In genomic region chr5:60196382-60197113, GRCh38 we compare ENCODE assay signal across 11 cellular contexts.
DNase-seq lines count a peak whose midpoint lies in the region; ATAC-seq and TF ChIP-seq lines count a peak whose summit lies in the region.
"Had no signal": no experiment of that assay in that cellular context is flagged by ENCODE, and none has a peak within 500 bp of the region (broad histone marks: within the 10 kb centered on the region; RNA-seq: fewer than 3 reads in every experiment).

No MANE protein-coding gene starts in this region.

- H3K9me3 Mint-ChIP-seq in Caco-2 (ENCODE audit: unreplicated experiment): no peaks in the 10 kb centered on the region
- peaks cover 16% of the 10 kb centered on the region for H3K9me3 Mint-ChIP-seq in CD8-positive, alpha-beta T cell

- H3K27ac ChIP-seq in dorsolateral prefrontal cortex: no peak overlapping the region
- no peak overlapping the region for H3K27ac ChIP-seq in CD8-positive, alpha-beta T cell (ENCODE audit: low read depth, low read length)
- H3K27ac ChIP-seq: neutrophil had no signal

- no peaks in the 10 kb centered on the region for H3K4me1 ChIP-seq in Caco-2
- no peaks in the 10 kb centered on the region for H3K4me1 ChIP-seq in CD8-positive, alpha-beta T cell (ENCODE audit: insufficient read depth, low read length)

- no peak overlapping the region for H3K4me3 Mint-ChIP-seq in Caco-2 (ENCODE audit: unreplicated experiment)
- no peak overlapping the region for H3K4me3 Mint-ChIP-seq in CD8-positive, alpha-beta T cell

- POLR2A ChIA-PET in Caco-2 (lab: Charles Lee): no interaction called here
- POLR2A ChIA-PET in CD8-positive, alpha-beta T cell (lab: Charles Lee): no interaction called here

- DNase-seq in Caki2 (ENCODE audit: low read depth) (peak; percentile 87), NCI-H446 (lab: John Stamatoyannopoulos, UW) (peak; percentile 59 to 90), dorsolateral prefrontal cortex (peak in 8 of 10 donors; percentile 6 to 82 (median 57)), omental fat pad (ENCODE audit: low spot score) (peak; percentile 29), NOMO-1 treated with DMSO at 0.1 percent for 48 hours (lab: John Stamatoyannopoulos, UW; ENCODE audit: unreplicated experiment) (no peak), Caco-2 (no peak)
- DNase-seq in CD8-positive, alpha-beta T cell: no peak
- DNase-seq: activated CD4-positive, CD25-positive, alpha-beta regulatory T cell treated with anti-CD3 and anti-CD28 coated beads, Interleukin-2, amount 50 U/mL, for 72 hours; NCI-H1417 treated with DMSO at 0.1 percent for 48 hours had no signal

- no peak for TF ChIP-seq CTCF in dorsolateral prefrontal cortex (IDR thresholded peaks at IDR 0.05 in 54 of 56, conservative IDR thresholded peaks at IDR 0.05 in 2 of 56; ENCODE audit: low read depth in 1 of 56, partially characterized antibody in 56 of 56)
- TF ChIP-seq CTCF in omental fat pad (IDR thresholded peaks at IDR 0.05): no peak
- no peak for TF ChIP-seq CTCF in Caco-2 (IDR thresholded peaks at IDR 0.05; ENCODE audit: insufficient read depth in 1 of 2, low read depth in 1 of 2, low read length in 1 of 2, severe bottlenecking in 1 of 2, unreplicated experiment in 1 of 2)
- no peak for TF ChIP-seq CTCF in CD8-positive, alpha-beta T cell (IDR thresholded peaks at IDR 0.05)

- no TSS peak for BruUV-seq in Caco-2 (replicated peaks; lab: Mats Ljungman, UMichigan)

- H3K9me3 ChIP-seq in Caco-2: no peaks in the 10 kb centered on the region
- no peaks in the 10 kb centered on the region for H3K9me3 ChIP-seq in CD8-positive, alpha-beta T cell (ENCODE audit: low read length)
- H3K9me3 ChIP-seq: neutrophil had no signal

- intact Hi-C loops in dorsolateral prefrontal cortex (cut with DNase I) (no loop called here), Caco-2 (cut with micrococcal nuclease; ENCODE audit: unreplicated experiment) (no loop called here)
- intact Hi-C loops in CD8-positive, alpha-beta T cell (cut with DNase I, micrococcal nuclease): no loop called here

- H3K36me3 ChIP-seq in Caco-2 (ENCODE audit: control insufficient read depth, insufficient read depth, low read length): no peaks in the 10 kb centered on the region
- no peaks in the 10 kb centered on the region for H3K36me3 ChIP-seq in CD8-positive, alpha-beta T cell (ENCODE audit: insufficient read depth, low read length)
- H3K36me3 ChIP-seq: neutrophil had no signal

- H3K4me3 ChIP-seq in dorsolateral prefrontal cortex (no peak overlapping the region), Caco-2 (ENCODE audit: low read depth, low read length) (no peak overlapping the region)
- no peak overlapping the region for H3K4me3 ChIP-seq in CD8-positive, alpha-beta T cell (ENCODE audit: low read depth, low read length)

- in situ Hi-C loops in Caki2 (cut with HindIII; ENCODE audit: low pct_unique_long_range_greater_than_20kb, low sequenced_read_pairs): no loop called here

- ATAC-seq in omental fat pad (ENCODE audit: low FRiP score) (peak; percentile 91), HG02981 (IDR thresholded peaks at IDR 0.05; ENCODE audit: unreplicated experiment) (no peak)
- no peak for ATAC-seq in CD8-positive, alpha-beta T cell

- CTCF ChIA-PET in Caco-2 (lab: Charles Lee): no interaction called here
- CTCF ChIA-PET in CD8-positive, alpha-beta T cell (lab: Charles Lee): interaction anchor here (1.1 kb wide), 1 partner anchor 12 kb away, joined by 3 read pairs; no protein-coding TSS in a partner anchor

- H3K27me3 Mint-ChIP-seq in Caco-2 (ENCODE audit: insufficient read depth, unreplicated experiment): peaks cover 7% of the 10 kb centered on the region
- no peaks in the 10 kb centered on the region for H3K27me3 Mint-ChIP-seq in CD8-positive, alpha-beta T cell (ENCODE audit: low read depth)

- H3K36me3 Mint-ChIP-seq in Caco-2 (ENCODE audit: insufficient read depth, unreplicated experiment): no peaks in the 10 kb centered on the region
- no peaks in the 10 kb centered on the region for H3K36me3 Mint-ChIP-seq in CD8-positive, alpha-beta T cell

- no peaks in the 10 kb centered on the region for H3K27me3 ChIP-seq in dorsolateral prefrontal cortex
- H3K27me3 ChIP-seq in Caco-2 (replicated peaks; ENCODE audit: control insufficient read depth, insufficient read depth, low read length): no peaks in the 10 kb centered on the region; the same call in 1 of the 2 replicates
- no peaks in the 10 kb centered on the region for H3K27me3 ChIP-seq in CD8-positive, alpha-beta T cell (ENCODE audit: insufficient read depth, low read length)
- H3K27me3 ChIP-seq: neutrophil had no signal

- H3K27ac Mint-ChIP-seq in Caco-2 (ENCODE audit: unreplicated experiment): no peak overlapping the region
- H3K27ac Mint-ChIP-seq in CD8-positive, alpha-beta T cell: no peak overlapping the region

- H3K4me1 Mint-ChIP-seq in Caco-2 (ENCODE audit: low read depth, unreplicated experiment): no peaks in the 10 kb centered on the region
- no peaks in the 10 kb centered on the region for H3K4me1 Mint-ChIP-seq in CD8-positive, alpha-beta T cell (ENCODE audit: low read depth)

Comparison
In these comparisons a context has a peak if more than half of its experiments do, and no peak if none do; other contexts are left out.
1. DNase-seq: peak in Caki2 (single experiment), NCI-H446 (2 of 2), dorsolateral prefrontal cortex (8 of 10) and omental fat pad (single experiment); none in NOMO-1 treated with DMSO at 0.1 percent for 48 hours (single experiment), Caco-2 (0 of 2) and CD8-positive, alpha-beta T cell (0 of 7).